In genomic region chrX:85504381-85504780, GRCh38 we compare ENCODE assay signal across 24 cellular contexts.
DNase-seq lines count a peak whose midpoint lies in the region; FAIRE-seq and TF ChIP-seq lines count a peak whose summit lies in the region.
"Had no signal": no experiment of that assay in that cellular context is flagged by ENCODE, and none has a peak within 500 bp of the region (broad histone marks: within the 10 kb centered on the region; RNA-seq: fewer than 3 reads in every experiment).

No MANE protein-coding gene starts in this region.

- FAIRE-seq in D721Med (lab: Jason Lieb, UNC): peak; percentile 97
- peak; percentile 67 for FAIRE-seq in astrocyte (lab: Jason Lieb, UNC)
- FAIRE-seq in keratinocyte (lab: Jason Lieb, UNC): no peak
- FAIRE-seq: A204.1, GM12892, HTR-8/SVneo, K562 had no signal

- H3K9ac ChIP-seq in astrocyte (ENCODE audit: low read length) (no peak overlapping the region), keratinocyte (ENCODE audit: control insufficient read depth, extremely low read depth, insufficient read depth, low read length) (peak overlapping the region; percentile 28)
- H3K9ac ChIP-seq: BLaER1 had no signal

- no peak overlapping the region for H3K4me2 ChIP-seq in astrocyte (ENCODE audit: low read length)
- H3K4me2 ChIP-seq in keratinocyte (ENCODE audit: control insufficient read depth, extremely low read depth, insufficient read depth, low read depth, low read length): peak overlapping the region; percentile 45
- H3K4me2 ChIP-seq: BLaER1, PC-9 had no signal

- H3K27ac ChIP-seq in astrocyte (ENCODE audit: low read depth, low read length) (no peak overlapping the region), keratinocyte (ENCODE audit: control insufficient read depth, insufficient read depth, low read length) (peak overlapping the region; percentile 80)
- H3K27ac ChIP-seq in CD8-positive, alpha-beta memory T cell (ENCODE audit: low read depth, low read length): no peak overlapping the region
- H3K27ac ChIP-seq: BLaER1, PC-9 had no signal

- dilution Hi-C loops in keratinocyte (cut with MboI; ENCODE audit: extremely low pct_ligation_motif_present, low sequenced_read_pairs): no loop called here

- POLR2A ChIA-PET in CD8-positive, alpha-beta memory T cell (lab: Charles Lee): no interaction called here

- H3K9me1 ChIP-seq in keratinocyte (ENCODE audit: control insufficient read depth, extremely low read depth, insufficient read depth, low read length): no peaks in the 10 kb centered on the region

- no peak for DNase-seq in D721Med (ENCODE audit: insufficient read length, low spot score)
- DNase-seq in NCI-H524 treated with DMSO at 0.1 percent for 48 hours (lab: John Stamatoyannopoulos, UW): peak; percentile 51
- DNase-seq in astrocyte (ENCODE audit: low read depth): no peak
- no peak for DNase-seq in keratinocyte (ENCODE audit: low read depth, low spot score)
- DNase-seq in CD8-positive, alpha-beta memory T cell: no peak
- no peak for DNase-seq in COLO829 (ENCODE audit: low spot score)
- DNase-seq in UCSD-AML1 (lab: John Stamatoyannopoulos, UW; ENCODE audit: unreplicated experiment): no peak
- DNase-seq: Caco-2; CD4-positive, alpha-beta T cell; DMS79 treated with DMSO at 0.1 percent for 48 hours; GF-D8; MG63; NCI-H1930; NCI-H2107; NK-92 treated with Interleukin-12 subunit alpha and Interleukin-12 subunit beta, amount 100 ng/mL, for 24 hours; PC-9; RPMI8226; SHP77; T-cell had no signal

- TF ChIP-seq CTCF in D721Med (IDR thresholded peaks at IDR 0.05; ENCODE audit: insufficient read depth, missing control alignments): no peak
- no peak for TF ChIP-seq CTCF in astrocyte (IDR thresholded peaks at IDR 0.05; ENCODE audit: insufficient read depth, low read depth, low read length)
- TF ChIP-seq CTCF in keratinocyte (optimal IDR thresholded peaks at IDR 0.05 in 1 of 3, IDR thresholded peaks at IDR 0.05 in 1 of 3, conservative IDR thresholded peaks at IDR 0.05 in 1 of 3; ENCODE audit: extremely low read depth in 1 of 3, insufficient read depth in 2 of 3, low read length in 3 of 3): no peak

- H3K27ac Mint-ChIP-seq in astrocyte (ENCODE audit: unreplicated experiment): no peak overlapping the region
- no peak overlapping the region for H3K27ac Mint-ChIP-seq in CD8-positive, alpha-beta memory T cell
- H3K27ac Mint-ChIP-seq: CD4-positive, alpha-beta T cell; T-cell had no signal

- CTCF ChIA-PET in CD8-positive, alpha-beta memory T cell (lab: Charles Lee): no interaction called here

- H3K9me3 ChIP-seq in astrocyte (ENCODE audit: insufficient read depth, low read depth, low read length) (no peaks in the 10 kb centered on the region), keratinocyte (ENCODE audit: control insufficient read depth, low read depth, low read length) (no peaks in the 10 kb centered on the region)
- no peaks in the 10 kb centered on the region for H3K9me3 ChIP-seq in CD8-positive, alpha-beta memory T cell (ENCODE audit: low read length)
- H3K9me3 ChIP-seq: BLaER1, Caco-2, MG63 had no signal

- H3K79me2 ChIP-seq in astrocyte (ENCODE audit: insufficient read depth, low read length): no peaks in the 10 kb centered on the region
- no peaks in the 10 kb centered on the region for H3K79me2 ChIP-seq in keratinocyte (ENCODE audit: control insufficient read depth, insufficient read depth, low read length)

- H3K36me3 ChIP-seq in astrocyte (ENCODE audit: insufficient read depth, low read length) (no peaks in the 10 kb centered on the region), keratinocyte (ENCODE audit: control insufficient read depth in 2 of 2, extremely low read depth in 1 of 2, insufficient read depth in 2 of 2, low read length in 2 of 2) (no peaks in the 10 kb centered on the region)
- no peaks in the 10 kb centered on the region for H3K36me3 ChIP-seq in CD8-positive, alpha-beta memory T cell (ENCODE audit: insufficient read depth, low read length)
- H3K36me3 ChIP-seq: BLaER1, MG63 had no signal

- H4K20me1 ChIP-seq in astrocyte (ENCODE audit: insufficient read depth, low read length) (no peaks in the 10 kb centered on the region), keratinocyte (ENCODE audit: control insufficient read depth, extremely low read depth, insufficient read depth, low read length) (no peaks in the 10 kb centered on the region)
- H4K20me1 ChIP-seq: BLaER1 had no signal

- H2AFZ ChIP-seq in astrocyte (ENCODE audit: low read depth, low read length) (no peak overlapping the region), keratinocyte (ENCODE audit: control insufficient read depth, low read length) (peak overlapping the region; percentile 40)
- H2AFZ ChIP-seq: PC-9 had no signal

- no peaks in the 10 kb centered on the region for H3K27me3 Mint-ChIP-seq in astrocyte (ENCODE audit: low read depth, unreplicated experiment)
- H3K27me3 Mint-ChIP-seq in CD8-positive, alpha-beta memory T cell: no peaks in the 10 kb centered on the region
- H3K27me3 Mint-ChIP-seq: CD4-positive, alpha-beta T cell had no signal

- H3K36me3 Mint-ChIP-seq in astrocyte (ENCODE audit: low read depth, unreplicated experiment): no peaks in the 10 kb centered on the region
- no peaks in the 10 kb centered on the region for H3K36me3 Mint-ChIP-seq in CD8-positive, alpha-beta memory T cell
- H3K36me3 Mint-ChIP-seq: T-cell had no signal

- H3K27me3 ChIP-seq in astrocyte (ENCODE audit: insufficient read depth, low read length): no peaks in the 10 kb centered on the region
- H3K27me3 ChIP-seq in keratinocyte (ENCODE audit: control insufficient read depth, extremely low read depth, insufficient read depth, low read length): no peaks in the 10 kb centered on the region
- H3K27me3 ChIP-seq in CD8-positive, alpha-beta memory T cell (ENCODE audit: insufficient read depth, low read length, poor library complexity, severe bottlenecking): no peaks in the 10 kb centered on the region
- H3K27me3 ChIP-seq: MG63 had no signal

- no peaks in the 10 kb centered on the region for H3K9me3 Mint-ChIP-seq in astrocyte (ENCODE audit: unreplicated experiment)
- H3K9me3 Mint-ChIP-seq in CD8-positive, alpha-beta memory T cell: no peaks in the 10 kb centered on the region
- H3K9me3 Mint-ChIP-seq: CD4-positive, alpha-beta T cell; T-cell had no signal

- H3K4me1 Mint-ChIP-seq in astrocyte (ENCODE audit: low read depth, unreplicated experiment): peaks cover 2% of the 10 kb centered on the region
- H3K4me1 Mint-ChIP-seq in CD8-positive, alpha-beta memory T cell: no peaks in the 10 kb centered on the region
- H3K4me1 Mint-ChIP-seq: T-cell had no signal

- H3K4me3 ChIP-seq in astrocyte (ENCODE audit: insufficient read depth, low read depth, low read length) (no peak overlapping the region), keratinocyte (ENCODE audit: control insufficient read depth in 2 of 3, extremely low read depth in 1 of 3, insufficient read depth in 2 of 3, low read depth in 1 of 3, low read length in 3 of 3) (no peak overlapping the region)
- H3K4me3 ChIP-seq in CD8-positive, alpha-beta memory T cell (ENCODE audit: low read length): no peak overlapping the region
- H3K4me3 ChIP-seq: BLaER1, K562, MG63, PC-9 had no signal

- no peaks in the 10 kb centered on the region for H3K4me1 ChIP-seq in astrocyte (ENCODE audit: insufficient read depth, low read length)
- H3K4me1 ChIP-seq in keratinocyte (ENCODE audit: control insufficient read depth, extremely low read depth, insufficient read depth, low read length): peaks cover 20% of the 10 kb centered on the region
- H3K4me1 ChIP-seq in CD8-positive, alpha-beta memory T cell (ENCODE audit: insufficient read depth, low read length): no peaks in the 10 kb centered on the region
- H3K4me1 ChIP-seq: BLaER1, Caco-2 had no signal

- H3K4me3 Mint-ChIP-seq in astrocyte (ENCODE audit: unreplicated experiment): no peak overlapping the region
- no peak overlapping the region for H3K4me3 Mint-ChIP-seq in CD8-positive, alpha-beta memory T cell
- H3K4me3 Mint-ChIP-seq: CD4-positive, alpha-beta T cell; T-cell had no signal
